In the genomic region with DNA sequence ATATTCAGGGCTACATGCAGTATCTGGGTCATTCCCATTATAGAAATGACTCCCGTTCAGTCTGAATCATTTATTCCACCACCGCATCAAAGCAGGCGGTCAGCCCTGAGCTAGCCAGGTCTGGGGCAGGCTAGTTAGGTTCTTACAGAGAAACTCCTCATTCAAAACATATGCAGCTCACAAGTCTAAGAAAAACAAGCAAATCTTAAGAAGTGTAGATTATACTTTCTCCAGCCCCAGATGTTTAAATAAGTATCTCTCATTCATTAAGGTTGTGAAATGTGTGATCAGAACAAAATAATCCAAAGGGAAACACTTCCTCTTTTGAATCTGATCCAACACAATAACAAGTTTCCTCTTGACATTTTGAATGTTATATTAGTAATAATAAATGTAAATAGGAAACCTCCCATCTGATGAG, we compare ENCODE assay signal across 8 cellular contexts.
A peak's percentile ranks its signal among the peaks of the same experiment; 100 is the strongest.
DNase-seq lines count a peak whose midpoint lies in the region; ATAC-seq and TF ChIP-seq lines count a peak whose summit lies in the region.

No MANE protein-coding gene starts in this region.

- H3K79me2 ChIP-seq in osteoblast (ENCODE audit: insufficient read depth, low read length): peaks cover 35% of the 10 kb centered on the region

- ATAC-seq in GM21367 (IDR thresholded peaks at IDR 0.05; ENCODE audit: unreplicated experiment) (no peak), HG03354 (IDR thresholded peaks at IDR 0.05; ENCODE audit: poor library complexity, severe bottlenecking, unreplicated experiment) (no peak)

- peak overlapping the region; percentile 39 to 50 for H3K27ac ChIP-seq in coronary artery
- H3K27ac ChIP-seq in osteoblast (ENCODE audit: low read depth, low read length): peak overlapping the region; percentile 91

- TF ChIP-seq CTCF in coronary artery (IDR thresholded peaks at IDR 0.05) (no peak), osteoblast (IDR thresholded peaks at IDR 0.05; ENCODE audit: extremely low read depth, low read depth, low read length) (no peak)

- peak overlapping the region; percentile 74 for H3K4me3 ChIP-seq in coronary artery
- H3K4me3 ChIP-seq in osteoblast (ENCODE audit: insufficient read depth, low read length): peak overlapping the region; percentile 70

- H2AFZ ChIP-seq in osteoblast (ENCODE audit: low read length): no peak overlapping the region

- peak overlapping the region; percentile 83 for H3K4me2 ChIP-seq in osteoblast (ENCODE audit: insufficient read depth, low read length)

- H3K4me1 ChIP-seq in osteoblast (ENCODE audit: insufficient read depth, low read length): peaks cover 57% of the 10 kb centered on the region

- H3K36me3 ChIP-seq in osteoblast (ENCODE audit: insufficient read depth, low read length): no peaks in the 10 kb centered on the region

- no peaks in the 10 kb centered on the region for H4K20me1 ChIP-seq in osteoblast (ENCODE audit: insufficient read depth, low read length)

- H3K27me3 ChIP-seq in osteoblast (ENCODE audit: insufficient read depth, low read length): no peaks in the 10 kb centered on the region

- no peaks in the 10 kb centered on the region for H3K9me3 ChIP-seq in osteoblast (ENCODE audit: low read depth, low read length)

- peak; percentile 8 for DNase-seq in CD1c-positive myeloid dendritic cell (ENCODE audit: extremely low spot score)
- peak; percentile 14 for DNase-seq in RPMI8226
- no peak for DNase-seq in coronary artery (ENCODE audit: low spot score)
- peak; percentile 58 for DNase-seq in osteoblast (ENCODE audit: insufficient read length, low spot score, missing footprints)
- no peak for DNase-seq in NCI-H2107 (lab: John Stamatoyannopoulos, UW)
- DNase-seq in NCI-H1694 (lab: John Stamatoyannopoulos, UW): no peak

Comparison
In these comparisons a context has a peak if more than half of its experiments do, and no peak if none do; other contexts are left out.
1. DNase-seq: peak in CD1c-positive myeloid dendritic cell (single experiment), RPMI8226 (single experiment) and osteoblast (single experiment); none in coronary artery (single experiment), NCI-H2107 (single experiment) and NCI-H1694 (single experiment).